In genomic region chr11:129412501-129412900, GRCh38 we compare ENCODE assay signal across 17 cellular contexts. TPM values are rescaled to one million over a fixed set of nuclear protein-coding genes. Genes with fewer than 3 reads are reported as not detected.
DNase-seq lines count a peak whose midpoint lies in the region; ATAC-seq, FAIRE-seq and TF ChIP-seq lines count a peak whose summit lies in the region.
"Had no signal": no experiment of that assay in that cellular context is flagged by ENCODE, and none has a peak within 500 bp of the region (broad histone marks: within the 10 kb centered on the region; RNA-seq: fewer than 3 reads in every experiment).

No MANE protein-coding gene starts in this region.

- no peak for TF ChIP-seq RAD21 in K562 (CRISPR knock-in tag; conservative IDR thresholded peaks at IDR 0.05 in 1 of 2, IDR thresholded peaks at IDR 0.05 in 1 of 2)

- no peaks in the 10 kb centered on the region; a peak in 1 of 5 replicates for H3K4me1 ChIP-seq in K562 (replicated peaks in 1 of 2; ENCODE audit: control insufficient read depth in 2 of 2, insufficient read depth in 2 of 2, low read length in 2 of 2)
- no peaks in the 10 kb centered on the region for H3K4me1 ChIP-seq in testis
- H3K4me1 ChIP-seq in neural progenitor cell, result no peaks in the 10 kb centered on the region
- H3K4me1 ChIP-seq: A549 had no signal

- TF ChIP-seq EP300 in K562 (IDR thresholded peaks at IDR 0.05; ENCODE audit: low read length), result no peak

- no peaks in the 10 kb centered on the region for H3K4me1 Mint-ChIP-seq in stimulated activated memory B cell treated with anti-CD40 and anti-IgM and Interleukin-4, amounts not matched to agents 10 μg/mL and 1 μg/mL and 100 μg/mL, for 72 hours
- no peaks in the 10 kb centered on the region for H3K4me1 Mint-ChIP-seq in neural progenitor cell
- H3K4me1 Mint-ChIP-seq: T-cell had no signal

- WGBS in K562 (ENCODE audit: insufficient coverage, low coverage, missing lambda C conversion rate), result 2% methylated on average over 4 of the region's 4 CpGs
- WGBS in testis, 2 donors, result 57 to 62% methylated on average over 4 of the region's 4 CpGs

- H3K79me2 ChIP-seq in K562 (ENCODE audit: control insufficient read depth, insufficient read depth, low read length), result no peaks in the 10 kb centered on the region
- no peaks in the 10 kb centered on the region for H3K79me2 ChIP-seq in neural progenitor cell (ENCODE audit: low read depth)

- intact Hi-C loops in K562 (cut with micrococcal nuclease) (no loop called here), testis (cut with DNase I; ENCODE audit: low total_unique reads) (no loop called here)

- CTCF ChIA-PET in K562 (lab: Yijun Ruan, JAX; ENCODE audit: low intra/inter-chr PET ratio), result no interaction called here

- TF ChIP-seq CTCF in K562 (IDR thresholded peaks at IDR 0.05 in 2 of 3, conservative IDR thresholded peaks at IDR 0.05 in 1 of 3; ENCODE audit: insufficient read depth in 2 of 3, low read depth in 1 of 3, low read length in 3 of 3) (no peak), testis (IDR thresholded peaks at IDR 0.05) (no peak), neural progenitor cell (IDR thresholded peaks at IDR 0.05) (no peak)

- in situ Hi-C loops in K562 (cut with MboI), result no loop called here

- H3K4me3 Mint-ChIP-seq in stimulated activated memory B cell treated with anti-CD40 and anti-IgM and Interleukin-4, amounts not matched to agents 10 μg/mL and 1 μg/mL and 100 μg/mL, for 72 hours, result no peak overlapping the region
- no peak overlapping the region for H3K4me3 Mint-ChIP-seq in neural progenitor cell
- H3K4me3 Mint-ChIP-seq: T-cell had no signal

- H3K4me2 ChIP-seq in K562 (ENCODE audit: insufficient read depth, low read length) (no peak overlapping the region), neural progenitor cell (no peak overlapping the region)
- H3K4me2 ChIP-seq: A549, KMS-11 had no signal

- H3K27ac Mint-ChIP-seq in stimulated activated memory B cell treated with anti-CD40 and anti-IgM and Interleukin-4, amounts not matched to agents 10 μg/mL and 1 μg/mL and 100 μg/mL, for 72 hours, result no peak overlapping the region
- H3K27ac Mint-ChIP-seq in neural progenitor cell, result no peak overlapping the region
- H3K27ac Mint-ChIP-seq: T-cell had no signal

- H3K36me3 Mint-ChIP-seq in stimulated activated memory B cell treated with anti-CD40 and anti-IgM and Interleukin-4, amounts not matched to agents 10 μg/mL and 1 μg/mL and 100 μg/mL, for 72 hours, result no peaks in the 10 kb centered on the region
- H3K36me3 Mint-ChIP-seq in neural progenitor cell, result no peaks in the 10 kb centered on the region
- H3K36me3 Mint-ChIP-seq: T-cell had no signal

- ATAC-seq in K562, result peak; percentile 97
- ATAC-seq in stimulated activated memory B cell treated with anti-CD40 and anti-IgM and Interleukin-4, amounts not matched to agents 10 μg/mL and 1 μg/mL and 100 μg/mL, for 72 hours, result no peak
- no peak for ATAC-seq in GM19351 (IDR thresholded peaks at IDR 0.05; ENCODE audit: unreplicated experiment)
- ATAC-seq: A549, T-cell had no signal

- H3K27ac ChIP-seq in K562 (ENCODE audit: extremely low read depth, low read depth, low read length) (no peak overlapping the region), testis (no peak overlapping the region), neural progenitor cell (no peak overlapping the region)
- H3K27ac ChIP-seq: A549, KMS-11, SK-N-MC had no signal

- H3K9me1 ChIP-seq in K562 (ENCODE audit: control insufficient read depth, insufficient read depth, low read length), result no peaks in the 10 kb centered on the region

- FAIRE-seq in K562 (lab: Jason Lieb, UNC), result no peak
- FAIRE-seq: A549 had no signal

- H2AFZ ChIP-seq in K562 (ENCODE audit: low read depth, low read length), result no peak overlapping the region
- no peak overlapping the region for H2AFZ ChIP-seq in neural progenitor cell (replicated peaks)

- H3K27me3 ChIP-seq in K562 (ENCODE audit: control insufficient read depth in 2 of 2, insufficient read depth in 2 of 2, low read length in 2 of 2) (no peaks in the 10 kb centered on the region), testis (no peaks in the 10 kb centered on the region), neural progenitor cell (no peaks in the 10 kb centered on the region)

- H4K20me1 ChIP-seq in K562 (replicated peaks; ENCODE audit: control insufficient read depth, insufficient read depth, low read length) (no peaks in the 10 kb centered on the region), neural progenitor cell (ENCODE audit: low read depth) (no peaks in the 10 kb centered on the region)

- no peak for TF ChIP-seq POLR2A in K562 (conservative IDR thresholded peaks at IDR 0.05)
- no peak for TF ChIP-seq POLR2A in testis (IDR thresholded peaks at IDR 0.05)

- no peak overlapping the region for H3K9ac ChIP-seq in K562 (ENCODE audit: insufficient read depth in 1 of 2, low read depth in 2 of 2, low read length in 2 of 2)
- no peak overlapping the region for H3K9ac ChIP-seq in neural progenitor cell
- H3K9ac ChIP-seq: KMS-11 had no signal

- POLR2A ChIA-PET in K562 (lab: Yijun Ruan, JAX), result interaction anchor here (0.8 kb wide), 1 partner anchor 18 kb away, joined by 3 read pairs; no protein-coding TSS in a partner anchor

- BruUV-seq in K562 (replicated peaks; lab: Mats Ljungman, UMichigan), result no TSS peak

- no peaks in the 10 kb centered on the region for H3K9me3 Mint-ChIP-seq in stimulated activated memory B cell treated with anti-CD40 and anti-IgM and Interleukin-4, amounts not matched to agents 10 μg/mL and 1 μg/mL and 100 μg/mL, for 72 hours
- H3K9me3 Mint-ChIP-seq in neural progenitor cell, result no peaks in the 10 kb centered on the region
- H3K9me3 Mint-ChIP-seq: T-cell had no signal

- H3F3A ChIP-seq in neural progenitor cell (ENCODE audit: low read depth), result no peaks in the 10 kb centered on the region

- H3K9me3 ChIP-seq in K562 (replicated peaks; ENCODE audit: control insufficient read depth, insufficient read depth, low read depth, low read length), result no peaks in the 10 kb centered on the region
- no peaks in the 10 kb centered on the region for H3K9me3 ChIP-seq in testis
- no peaks in the 10 kb centered on the region for H3K9me3 ChIP-seq in neural progenitor cell (ENCODE audit: low read depth)
- H3K9me3 ChIP-seq: A549 had no signal

- H3K4me3 ChIP-seq in K562 (no peak overlapping the region), testis (no peak overlapping the region), neural progenitor cell (no peak overlapping the region)
- H3K4me3 ChIP-seq: A549, SK-N-MC had no signal

- H3K36me3 ChIP-seq in K562 (ENCODE audit: control insufficient read depth, insufficient read depth, low read length) (no peaks in the 10 kb centered on the region), testis (ENCODE audit: low read depth, missing control alignments) (no peaks in the 10 kb centered on the region), neural progenitor cell (no peaks in the 10 kb centered on the region)

- peak; percentile 45 to 53 for DNase-seq in NCI-H526 (lab: John Stamatoyannopoulos, UW)
- DNase-seq in NCI-H526 treated with DMSO at 0.1 percent for 48 hours (lab: John Stamatoyannopoulos, UW), result no peak
- DNase-seq in HT-29 (ENCODE audit: low spot score), result peak; percentile 33
- DNase-seq in K562 (ENCODE audit: extremely low read depth in 1 of 4, low spot score in 3 of 4), result peak; percentile 28 to 48 (median 38)
- DNase-seq in testis, result peak; percentile 18
- DNase-seq in neural progenitor cell (ENCODE audit: low spot score), result no peak
- DNase-seq: AML-193, EL, NCI-H1417, NCI-H1930, NCI-H2227 treated with DMSO at 0.1 percent for 48 hours, T-cell had no signal

- no peaks in the 10 kb centered on the region for H3K27me3 Mint-ChIP-seq in stimulated activated memory B cell treated with anti-CD40 and anti-IgM and Interleukin-4, amounts not matched to agents 10 μg/mL and 1 μg/mL and 100 μg/mL, for 72 hours
- H3K27me3 Mint-ChIP-seq in neural progenitor cell (ENCODE audit: insufficient read depth, low read depth), result peaks cover 3% of the 10 kb centered on the region

TF ChIP-seq in K562, 482 proteins besides CTCF, POLR2A, EP300 and RAD21 (continues in another document):
- TF ChIP-seq CSDE1 (IDR thresholded peaks at IDR 0.05) (0 out of 4 replicates have a peak, but pooled peaks of 1 of the 2 experiments have one; percentile 33), ZNF57 (CRISPR knock-in tag; IDR thresholded peaks at IDR 0.05) (no peak)

RNA-seq across cellular contexts. Expression of gene BARX2, which starts 36.9 kb away (rescaled TPM):
- total RNA-seq in HT-29 (2014; rRNA removed; shearing (Covaris generic)), result 5.5 and 6.9 TPM in 2 replicates
- not detected in 2 replicates for total RNA-seq in K562 (2011; cell fraction: chromatin; rRNA removed; ENCODE audit: low replicate concordance)
- total RNA-seq in K562 (2011; cell fraction: nucleolus; rRNA removed), result not detected in 2 replicates
- not detected in 2 replicates for total RNA-seq in K562 (2011; cell fraction: nucleoplasm; rRNA removed)
- total RNA-seq in K562 (2014; rRNA removed) (not detected in 2 replicates), K562 (2014; rRNA removed; fragmentation: Illumina TruSeq; extraction: Trizol) (not detected in 2 replicates), K562 (2015; rRNA removed; fragmentation: Illumina TruSeq; extraction: Trizol) (not detected in 2 replicates), K562 (2021) (not detected in 2 replicates), testis (1 to 10 TPM; 4.3 to 4.5 TPM), neural progenitor cell (ENCODE audit: low replicate concordance) (not detected in 2 replicates)
- polyA plus RNA-seq in K562 (2011; rRNA removed) (not detected in 2 replicates), K562 (2014; fragmentation: Illumina TruSeq; extraction: Trizol) (not detected in 2 replicates), K562 (2014; fragmentation: Nextera tagmentation; extraction: Ambion mirVana) (not detected), K562 (2014; rRNA removed) (not detected in 2 replicates), testis (ENCODE audit: insufficient read depth, low read depth, low replicate concordance) (5.0 TPM)
- polyA plus RNA-seq in K562 (2011; cell fraction: cytosol; rRNA removed), result 0.03 TPM in 1 of 2 replicates, not detected in the other
- polyA plus RNA-seq in K562 (2011; cell fraction: nucleus; rRNA removed), result not detected in 2 replicates
- not detected in 2 replicates for polyA plus RNA-seq in K562 (2012)
- not detected in 2 replicates for polyA minus RNA-seq in K562 (2011; rRNA and poly(A)+ RNA removed)
- not detected in 2 replicates for polyA minus RNA-seq in K562 (2011; cell fraction: cytosol; rRNA and poly(A)+ RNA removed)
- polyA minus RNA-seq in K562 (2011; cell fraction: nucleus; rRNA and poly(A)+ RNA removed), result not detected in 2 replicates
- total RNA-seq: T-cell had no signal
- polyA plus RNA-seq: A549 had no signal

Comparison
In these comparisons a context has a peak if more than half of its experiments do, and no peak if none do; other contexts are left out.
1. DNase-seq: peak in NCI-H526 (2 of 2), HT-29 (single experiment), K562 (4 of 4) and testis (single experiment); none in NCI-H526 treated with DMSO at 0.1 percent for 48 hours (single experiment) and neural progenitor cell (single experiment).